ENCODE assay signal across 17 cellular contexts in the genomic region with DNA sequence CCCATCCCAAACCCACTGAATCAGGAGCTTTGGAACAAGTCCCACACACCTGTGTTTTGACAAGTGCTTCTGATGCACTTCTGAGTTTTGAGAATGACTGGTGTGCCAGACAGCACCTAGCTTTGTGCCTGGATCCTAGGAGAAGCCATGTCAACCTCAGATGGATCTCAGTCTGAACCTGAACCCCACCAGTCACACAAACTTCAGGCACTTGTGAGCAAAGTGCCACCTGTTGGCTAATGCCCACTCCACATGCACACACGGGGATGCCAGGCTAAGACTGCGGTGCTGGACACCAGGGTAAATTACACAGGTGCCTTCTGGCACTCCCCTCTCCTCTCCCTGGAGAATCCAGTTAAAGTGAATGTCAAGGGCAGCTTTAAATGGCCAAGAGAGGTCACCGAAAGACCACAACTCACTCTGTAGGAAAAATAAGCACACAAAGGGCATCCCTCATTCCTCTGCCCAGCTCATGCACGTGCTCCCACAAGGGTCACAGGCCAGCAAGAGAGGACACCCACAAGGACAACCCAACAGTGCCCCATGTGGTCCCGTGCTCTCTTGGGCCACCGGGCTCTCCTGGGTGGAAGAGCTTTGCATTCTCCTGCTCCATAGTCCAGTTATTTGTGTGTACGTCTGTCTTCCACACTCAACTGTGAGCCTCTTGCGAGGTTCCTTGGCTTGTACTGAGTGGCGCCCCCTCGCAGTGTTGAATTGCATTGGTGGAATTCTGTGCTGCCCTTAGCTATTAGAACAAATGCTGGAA. TPM values are rescaled to one million over a fixed set of nuclear protein-coding genes. Genes with fewer than 3 reads are reported as not detected.
DNase-seq lines count a peak whose midpoint lies in the region; ATAC-seq, FAIRE-seq and TF ChIP-seq lines count a peak whose summit lies in the region.
"Had no signal": no experiment of that assay in that cellular context is flagged by ENCODE, and none has a peak within 500 bp of the region (broad histone marks: within the 10 kb centered on the region; RNA-seq: fewer than 3 reads in every experiment).

No MANE protein-coding gene starts in this region.

- intact Hi-C loops in heart right ventricle (cut with DNase I) = no loop called here

- H3K9me3 ChIP-seq in heart right ventricle = no peaks in the 10 kb centered on the region
- H3K9me3 ChIP-seq: heart left ventricle, Peyer's patch, psoas muscle, testis had no signal

- H3K4me3 ChIP-seq in BJ (ENCODE audit: low read depth, low read length) (no peak overlapping the region), H7 (ENCODE audit: insufficient read depth, low read depth, low read length) (no peak overlapping the region), heart right ventricle (no peak overlapping the region)
- H3K4me3 ChIP-seq: heart left ventricle, Peyer's patch, psoas muscle, testis had no signal

- FAIRE-seq in frontal cortex (lab: Jason Lieb, UNC) = no peak

- DNase-seq in BJ (ENCODE audit: low read depth) (no peak), H7 (peak; percentile 62), SW480 (ENCODE audit: low spot score) (peak; percentile 14), foreskin keratinocyte (no peak), frontal cortex (ENCODE audit: low spot score in 2 of 2) (no peak), NCI-H774 (lab: John Stamatoyannopoulos, UW) (no peak), heart right ventricle (no peak)
- no peak for DNase-seq in stimulated activated CD4-positive, alpha-beta T cell treated with anti-CD3 and anti-CD28 coated beads, Interleukin-2, amount 100 ng/mL, for 48 hours
- DNase-seq: activated naive CD8-positive, alpha-beta T cell treated with anti-CD3 and anti-CD28 coated beads for 36 hours; heart left ventricle; left cardiac atrium; NCI-H1417 treated with DMSO at 0.1 percent for 48 hours; Peyer's patch; testis had no signal

- H3K4me1 ChIP-seq in foreskin keratinocyte = peaks cover 22% of the 10 kb centered on the region
- peaks cover 0 to 25% (median 9%) of the 10 kb centered on the region in 9 donors for H3K4me1 ChIP-seq in heart right ventricle
- H3K4me1 ChIP-seq: psoas muscle had no signal

- no peak for ATAC-seq in foreskin keratinocyte
- no peak for ATAC-seq in heart right ventricle
- ATAC-seq: heart left ventricle, left cardiac atrium, psoas muscle had no signal

- 75 to 78% methylated on average over 10 of the region's 10 CpGs for WGBS in heart right ventricle, 2 donors

- H3K36me3 ChIP-seq in BJ (ENCODE audit: control insufficient read depth, insufficient read depth, low read length) (no peaks in the 10 kb centered on the region), H7 (replicated peaks; ENCODE audit: control insufficient read depth, insufficient read depth, low read length) (no peaks in the 10 kb centered on the region), heart right ventricle (no peaks in the 10 kb centered on the region)
- H3K36me3 ChIP-seq: heart left ventricle, Peyer's patch had no signal

- H3K27ac ChIP-seq in foreskin keratinocyte (no peak overlapping the region), heart right ventricle (no peak overlapping the region)
- H3K27ac ChIP-seq: heart left ventricle, Peyer's patch, psoas muscle, testis had no signal

- CTCF ChIA-PET in BJ (lab: Yijun Ruan, JAX) = interaction anchor here (0.6 to 2.0 kb wide), 8 partner anchors 9 to 119 kb away, joined by 3 to 6 read pairs (median 4); no protein-coding TSS in a partner anchor

- 0 out of 2 replicates have a peak, but pooled peaks have one; percentile 5 for TF ChIP-seq CTCF in BJ (IDR thresholded peaks at IDR 0.05; ENCODE audit: insufficient read depth, low read depth, low read length)
- TF ChIP-seq CTCF in foreskin keratinocyte (conservative IDR thresholded peaks at IDR 0.05) = peak; percentile 17
- TF ChIP-seq CTCF in heart right ventricle (IDR thresholded peaks at IDR 0.05) = peak in 1 of 9 donors; percentile 4

- POLR2A ChIA-PET in BJ (lab: Charles Lee) = no interaction called here

- H3K27me3 ChIP-seq in BJ (ENCODE audit: control insufficient read depth, insufficient read depth, low read length) (no peaks in the 10 kb centered on the region; the same call in 1 of the 2 replicates), H7 (ENCODE audit: control insufficient read depth, insufficient read depth, low read length) (peaks cover 21% of the 10 kb centered on the region), foreskin keratinocyte (no peaks in the 10 kb centered on the region), heart right ventricle (no peaks in the 10 kb centered on the region)
- H3K27me3 ChIP-seq: heart left ventricle, Peyer's patch, testis had no signal

RNA-seq across cellular contexts. Expression of a gene that starts 45.6 kb away (rescaled TPM):
- polyA plus RNA-seq in BJ (2011; rRNA removed) (11.9 and 13.9 TPM in 2 replicates), foreskin keratinocyte (9.7 and 10.0 TPM in 2 replicates), heart right ventricle (10 to 100 TPM; 15.2 to 20.1 TPM)
- polyA minus RNA-seq in BJ (2011; rRNA and poly(A)+ RNA removed) = 22.8 and 33.0 TPM in 2 replicates
- 8.7 and 13.9 TPM in 2 replicates for total RNA-seq in H7 (2014; rRNA removed; shearing (Covaris generic))
- total RNA-seq in foreskin keratinocyte (17.3 and 17.7 TPM in 2 replicates), frontal cortex (4.5 TPM), heart right ventricle (10 to 100 TPM; 21.0 to 38.1 (median 31.6) TPM)

RNA-seq across cellular contexts. Expression of a gene that starts 46.5 kb away (rescaled TPM):
- polyA plus RNA-seq in BJ (2011; rRNA removed) (0.51 and 0.70 TPM in 2 replicates), foreskin keratinocyte (20.2 and 28.7 TPM in 2 replicates), heart right ventricle (1 to 10 TPM in 1 of 2 donors, under 1 TPM in 1; 0.23 to 1.8 TPM)
- 0.41 and 0.47 TPM in 2 replicates for polyA minus RNA-seq in BJ (2011; rRNA and poly(A)+ RNA removed)
- total RNA-seq in H7 (2014; rRNA removed; shearing (Covaris generic)) = 4.7 and 11.3 TPM in 2 replicates
- total RNA-seq in foreskin keratinocyte (21.3 and 22.1 TPM in 2 replicates), frontal cortex (under 0.01 TPM), heart right ventricle (1 to 10 TPM in 9 of 10 donors, under 1 TPM in 1; 0.92 to 2.9 (median 2.1) TPM)
- total RNA-seq: cerebellum, Daoy had no signal

Comparison
In these comparisons a context has a peak if more than half of its experiments do, and no peak if none do; other contexts are left out.
1. DNase-seq: peak in H7 (single experiment) and SW480 (single experiment); none in BJ (single experiment), foreskin keratinocyte (0 of 2), frontal cortex (0 of 2), NCI-H774 (single experiment), stimulated activated CD4-positive, alpha-beta T cell treated with anti-CD3 and anti-CD28 coated beads, Interleukin-2, amount 100 ng/mL, for 48 hours (0 of 2) and heart right ventricle (0 of 2).